In the genomic region with DNA sequence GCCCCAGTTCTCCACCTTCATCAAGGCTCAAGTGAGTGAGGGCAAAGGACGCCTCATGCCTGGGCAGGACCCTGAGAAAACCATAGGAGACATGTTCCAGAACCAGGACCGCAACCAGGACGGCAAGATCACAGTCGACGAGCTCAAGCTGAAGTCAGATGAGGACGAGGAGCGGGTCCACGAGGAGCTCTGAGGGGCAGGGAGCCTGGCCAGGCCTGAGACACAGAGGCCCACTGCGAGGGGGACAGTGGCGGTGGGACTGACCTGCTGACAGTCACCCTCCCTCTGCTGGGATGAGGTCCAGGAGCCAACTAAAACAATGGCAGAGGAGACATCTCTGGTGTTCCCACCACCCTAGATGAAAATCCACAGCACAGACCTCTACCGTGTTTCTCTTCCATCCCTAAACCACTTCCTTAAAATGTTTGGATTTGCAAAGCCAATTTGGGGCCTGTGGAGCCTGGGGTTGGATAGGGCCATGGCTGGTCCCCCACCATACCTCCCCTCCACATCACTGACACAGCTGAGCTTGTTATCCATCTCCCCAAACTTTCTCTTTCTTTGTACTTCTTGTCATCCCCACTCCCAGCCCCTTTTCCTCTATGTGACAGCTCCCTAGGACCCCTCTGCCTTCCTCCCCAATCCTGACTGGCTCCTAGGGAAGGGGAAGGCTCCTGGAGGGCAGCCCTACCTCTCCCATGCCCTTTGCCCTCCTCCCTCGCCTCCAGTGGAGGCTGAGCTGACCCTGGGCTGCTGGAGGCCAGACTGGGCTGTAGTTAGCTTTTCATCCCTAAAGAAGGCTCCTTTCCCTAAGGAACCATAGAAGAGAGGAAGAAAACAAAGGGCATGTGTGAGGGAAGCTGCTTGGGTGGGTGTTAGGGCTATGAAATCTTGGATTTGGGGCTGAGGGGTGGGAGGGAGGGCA, we compare ENCODE assay signal across 16 cellular contexts. TPM values are rescaled to one million over a fixed set of nuclear protein-coding genes. Genes with fewer than 3 reads are reported as not detected.
"Had no signal": no experiment of that assay in that cellular context is flagged by ENCODE, and none has a peak within 500 bp of the region (broad histone marks: within the 10 kb centered on the region; RNA-seq: fewer than 3 reads in every experiment).

No MANE protein-coding gene starts in this region.

- H3K27me3 ChIP-seq: foreskin keratinocyte, heart right ventricle, left lung, right atrium auricular region, transverse colon had no signal

- H3K36me3 Mint-ChIP-seq: activated naive CD8-positive, alpha-beta T cell treated with anti-CD3 and anti-CD28 coated beads for 36 hours had no signal

- DNase-seq: activated effector memory CD4-positive, alpha-beta T cell treated with anti-CD3 and anti-CD28 coated beads, Interleukin-2, amount 50 U/mL, for 16 hours; activated naive CD8-positive, alpha-beta T cell treated with anti-CD3 and anti-CD28 coated beads for 36 hours; activated T-cell treated with anti-CD3 and anti-CD28 coated beads, Interleukin-2, amount 50 U/mL, for 1 hour; foreskin keratinocyte; heart right ventricle; T-helper 2 cell; transverse colon had no signal

- H3K4me1 Mint-ChIP-seq: activated naive CD8-positive, alpha-beta T cell treated with anti-CD3 and anti-CD28 coated beads for 36 hours; stimulated activated effector memory CD8-positive, alpha-beta T cell treated with anti-CD3 and anti-CD28 coated beads, Interleukin-12 subunit alpha, Interleukin-12 subunit beta, amount 100 ng/mL, for 72 hours had no signal

- H3K4me2 ChIP-seq: smooth muscle cell had no signal

- H3K27me3 Mint-ChIP-seq: activated naive CD8-positive, alpha-beta T cell treated with anti-CD3 and anti-CD28 coated beads for 36 hours had no signal

- H3K27ac Mint-ChIP-seq: activated naive CD8-positive, alpha-beta T cell treated with anti-CD3 and anti-CD28 coated beads for 36 hours; memory B cell; stimulated activated effector memory CD8-positive, alpha-beta T cell treated with anti-CD3 and anti-CD28 coated beads, Interleukin-12 subunit alpha, Interleukin-12 subunit beta, amount 100 ng/mL, for 72 hours had no signal

- H3K4me1 ChIP-seq: foreskin keratinocyte, heart right ventricle, left lung, right atrium auricular region, transverse colon had no signal

- H3K9me3 ChIP-seq: heart right ventricle, left lung, right atrium auricular region, transverse colon had no signal

- FAIRE-seq: bronchial epithelial cell, islet of Langerhans, TTC549 had no signal

- H3K9me3 Mint-ChIP-seq: activated naive CD8-positive, alpha-beta T cell treated with anti-CD3 and anti-CD28 coated beads for 36 hours; memory B cell; stimulated activated effector memory CD8-positive, alpha-beta T cell treated with anti-CD3 and anti-CD28 coated beads, Interleukin-12 subunit alpha, Interleukin-12 subunit beta, amount 100 ng/mL, for 72 hours had no signal

- H3K36me3 ChIP-seq: transverse colon had no signal

- ATAC-seq: foreskin keratinocyte; heart right ventricle; left lung; stimulated activated effector memory CD8-positive, alpha-beta T cell treated with anti-CD3 and anti-CD28 coated beads, Interleukin-12 subunit alpha, Interleukin-12 subunit beta, amount 100 ng/mL, for 72 hours had no signal

- H3K4me3 ChIP-seq: heart right ventricle, left lung, right atrium auricular region, smooth muscle cell, transverse colon had no signal

- H3K27ac ChIP-seq: foreskin keratinocyte, heart right ventricle, left lung, right atrium auricular region, transverse colon had no signal

- H3K4me3 Mint-ChIP-seq: activated naive CD8-positive, alpha-beta T cell treated with anti-CD3 and anti-CD28 coated beads for 36 hours; memory B cell; stimulated activated effector memory CD8-positive, alpha-beta T cell treated with anti-CD3 and anti-CD28 coated beads, Interleukin-12 subunit alpha, Interleukin-12 subunit beta, amount 100 ng/mL, for 72 hours had no signal

RNA-seq across cellular contexts. Expression of a gene that starts 15.1 kb away (rescaled TPM):
- total RNA-seq: left lung, right atrium auricular region, smooth muscle cell had no signal
- polyA plus RNA-seq: foreskin keratinocyte, neural cell, smooth muscle cell had no signal
